ENCODE assay signal across 8 cellular contexts in genomic region chr19:9324584-9324962, GRCh38. TPM values are rescaled to one million over a fixed set of nuclear protein-coding genes. Genes with fewer than 3 reads are reported as not detected.
DNase-seq lines count a peak whose midpoint lies in the region; ATAC-seq and TF ChIP-seq lines count a peak whose summit lies in the region.

No MANE protein-coding gene starts in this region.

- H4K20me1 ChIP-seq in neural progenitor cell (ENCODE audit: low read depth): no peaks in the 10 kb centered on the region

- no peaks in the 10 kb centered on the region for H3K27me3 ChIP-seq in CD4-positive, CD25-positive, alpha-beta regulatory T cell (ENCODE audit: control insufficient read depth, insufficient read depth, low read length)
- H3K27me3 ChIP-seq in NT2/D1 (ENCODE audit: insufficient read depth, insufficient read length): no peaks in the 10 kb centered on the region
- H3K27me3 ChIP-seq in duodenal mucosa (ENCODE audit: control insufficient read depth in 1 of 2, insufficient read depth in 2 of 2, low read length in 2 of 2): no peaks in the 10 kb centered on the region
- H3K27me3 ChIP-seq in neural progenitor cell: no peaks in the 10 kb centered on the region

- H3K27ac ChIP-seq in CD4-positive, CD25-positive, alpha-beta regulatory T cell (ENCODE audit: insufficient read depth, low read length, poor library complexity, severe bottlenecking): peak overlapping the region; percentile 83
- peak overlapping the region; percentile 79 for H3K27ac ChIP-seq in duodenal mucosa (ENCODE audit: low read depth, low read length)
- no peak overlapping the region for H3K27ac ChIP-seq in neural progenitor cell

- peaks cover 14% of the 10 kb centered on the region for H3F3A ChIP-seq in neural progenitor cell (ENCODE audit: low read depth)

- H3K9ac ChIP-seq in NT2/D1 (ENCODE audit: insufficient read length, low read depth): peak overlapping the region; percentile 89
- peak overlapping the region; percentile 55 to 58 for H3K9ac ChIP-seq in duodenal mucosa (ENCODE audit: low read depth in 1 of 2, low read length in 2 of 2)
- peak overlapping the region; percentile 56 for H3K9ac ChIP-seq in neural progenitor cell

- peaks cover 4% of the 10 kb centered on the region for H3K27me3 Mint-ChIP-seq in CD4-positive, CD25-positive, alpha-beta regulatory T cell
- peaks cover 12% of the 10 kb centered on the region for H3K27me3 Mint-ChIP-seq in neural progenitor cell (ENCODE audit: insufficient read depth, low read depth)

- H3K79me2 ChIP-seq in neural progenitor cell (ENCODE audit: low read depth): peaks cover 52% of the 10 kb centered on the region

- H3K36me3 Mint-ChIP-seq in CD4-positive, CD25-positive, alpha-beta regulatory T cell: peaks cover 31% of the 10 kb centered on the region
- H3K36me3 Mint-ChIP-seq in neural progenitor cell: peaks cover 38% of the 10 kb centered on the region

- peak overlapping the region; percentile 94 to 99 (median 96) for H3K4me3 Mint-ChIP-seq in CD4-positive, CD25-positive, alpha-beta regulatory T cell
- H3K4me3 Mint-ChIP-seq in neural progenitor cell: peak overlapping the region; percentile 92

- peaks cover 11% of the 10 kb centered on the region for H3K4me1 ChIP-seq in CD4-positive, CD25-positive, alpha-beta regulatory T cell (ENCODE audit: control insufficient read depth, insufficient read depth, low read length, poor library complexity, severe bottlenecking)
- H3K4me1 ChIP-seq in NT2/D1 (ENCODE audit: insufficient read depth, insufficient read length): no peaks in the 10 kb centered on the region
- peaks cover 0 to 12% of the 10 kb centered on the region in 2 donors for H3K4me1 ChIP-seq in duodenal mucosa (ENCODE audit: control insufficient read depth in 1 of 2, insufficient read depth in 2 of 2, low read length in 2 of 2)
- H3K4me1 ChIP-seq in neural progenitor cell: no peaks in the 10 kb centered on the region

- H3K36me3 ChIP-seq in CD4-positive, CD25-positive, alpha-beta regulatory T cell (ENCODE audit: control insufficient read depth, insufficient read depth, low read length): peaks cover 27% of the 10 kb centered on the region
- H3K36me3 ChIP-seq in NT2/D1 (ENCODE audit: insufficient read depth, insufficient read length, low read length) (peaks cover 34% of the 10 kb centered on the region), duodenal mucosa (ENCODE audit: control insufficient read depth in 1 of 2, insufficient read depth in 2 of 2, low read length in 2 of 2) (peaks cover 0 to 10% of the 10 kb centered on the region in 2 donors), neural progenitor cell (peaks cover 28% of the 10 kb centered on the region)

- H3K9me3 ChIP-seq in CD4-positive, CD25-positive, alpha-beta regulatory T cell (ENCODE audit: control insufficient read depth in 2 of 2, low read length in 2 of 2): peaks cover 23 to 50% of the 10 kb centered on the region in 2 experiments
- H3K9me3 ChIP-seq in NT2/D1 (ENCODE audit: insufficient read depth, low read length) (peaks cover 54% of the 10 kb centered on the region), duodenal mucosa (ENCODE audit: control insufficient read depth in 1 of 2, low read length in 2 of 2) (peaks cover 25 to 38% of the 10 kb centered on the region in 2 donors), neural progenitor cell (ENCODE audit: low read depth) (peaks cover 22% of the 10 kb centered on the region)

- peak overlapping the region; percentile 63 to 96 (median 79) for H3K27ac Mint-ChIP-seq in CD4-positive, CD25-positive, alpha-beta regulatory T cell
- H3K27ac Mint-ChIP-seq in neural progenitor cell: no peak overlapping the region

- TF ChIP-seq CTCF in neural progenitor cell (IDR thresholded peaks at IDR 0.05): no peak

- peak overlapping the region; percentile 74 for H3K4me2 ChIP-seq in neural progenitor cell

- peaks cover 11 to 40% (median 22%) of the 10 kb centered on the region in 4 donors for H3K4me1 Mint-ChIP-seq in CD4-positive, CD25-positive, alpha-beta regulatory T cell
- peaks cover 8% of the 10 kb centered on the region for H3K4me1 Mint-ChIP-seq in neural progenitor cell

- DNase-seq in CD4-positive, CD25-positive, alpha-beta regulatory T cell: no peak
- DNase-seq in NT2/D1 (ENCODE audit: low read depth, low spot score): no peak
- no peak for DNase-seq in neural progenitor cell (ENCODE audit: low spot score)
- DNase-seq in Ammon's horn (ENCODE audit: low spot score): no peak
- no peak for DNase-seq in A172 (ENCODE audit: low spot score)
- DNase-seq in activated gamma-delta T cell (lab: John Stamatoyannopoulos, UW): no peak

- ATAC-seq in CD4-positive, CD25-positive, alpha-beta regulatory T cell (ENCODE audit: low read depth in 2 of 2): no peak
- ATAC-seq in HG02571 (IDR thresholded peaks at IDR 0.05; ENCODE audit: unreplicated experiment): no peak

- peaks cover 0 to 54% (median 20%) of the 10 kb centered on the region in 7 donors for H3K9me3 Mint-ChIP-seq in CD4-positive, CD25-positive, alpha-beta regulatory T cell
- peaks cover 70% of the 10 kb centered on the region for H3K9me3 Mint-ChIP-seq in neural progenitor cell

- H3K4me3 ChIP-seq in CD4-positive, CD25-positive, alpha-beta regulatory T cell (ENCODE audit: low read depth, low read length): peak overlapping the region; percentile 98
- H3K4me3 ChIP-seq in NT2/D1 (ENCODE audit: insufficient read length, low read depth) (peak overlapping the region; percentile 81), duodenal mucosa (ENCODE audit: low read depth in 1 of 2, low read length in 2 of 2) (peak overlapping the region; percentile 85 to 88), neural progenitor cell (peak overlapping the region; percentile 68)

- peak overlapping the region; percentile 57 for H2AFZ ChIP-seq in neural progenitor cell (replicated peaks)

RNA-seq across cellular contexts. Expression of gene ZNF559, which starts 0.6 kb away (rescaled TPM):
- total RNA-seq in CD4-positive, CD25-positive, alpha-beta regulatory T cell: 12.2 TPM
- 10 to 100 TPM; 22.0 to 37.3 (median 33.7) TPM for polyA plus RNA-seq in CD4-positive, CD25-positive, alpha-beta regulatory T cell
- total RNA-seq in neural progenitor cell (ENCODE audit: low replicate concordance): 41.6 and 79.8 TPM in 2 replicates
- 16.8 and 19.8 TPM in 2 replicates for total RNA-seq in A172 (2014; rRNA removed; shearing (Covaris generic))

RNA-seq across cellular contexts. Expression of gene ZNF699, which starts 14.9 kb away (rescaled TPM):
- 11.7 TPM for total RNA-seq in CD4-positive, CD25-positive, alpha-beta regulatory T cell
- polyA plus RNA-seq in CD4-positive, CD25-positive, alpha-beta regulatory T cell: 10 to 100 TPM; 13.9 to 41.7 (median 14.2) TPM
- total RNA-seq in neural progenitor cell (ENCODE audit: low replicate concordance): 12.9 and 21.6 TPM in 2 replicates
- 8.9 and 13.8 TPM in 2 replicates for total RNA-seq in A172 (2014; rRNA removed; shearing (Covaris generic))

RNA-seq across cellular contexts. Expression of gene ZNF177, which starts 38.2 kb away (rescaled TPM):
- total RNA-seq in CD4-positive, CD25-positive, alpha-beta regulatory T cell: 0.81 TPM
- under 1 TPM; 0.19 to 0.67 (median 0.61) TPM for polyA plus RNA-seq in CD4-positive, CD25-positive, alpha-beta regulatory T cell
- total RNA-seq in neural progenitor cell (ENCODE audit: low replicate concordance): 15.7 and 20.9 TPM in 2 replicates
- 3.3 and 14.8 TPM in 2 replicates for total RNA-seq in A172 (2014; rRNA removed; shearing (Covaris generic))
